15 cellular contexts compared by ENCODE assay signal in genomic region chr17:45086346-45086745, GRCh38.
"Had no signal": no experiment of that assay in that cellular context is flagged by ENCODE, and none has a peak within 500 bp of the region (broad histone marks: within the 10 kb centered on the region; RNA-seq: fewer than 3 reads in every experiment).

No MANE protein-coding gene starts in this region.

- H3K27ac Mint-ChIP-seq: activated CD4-positive, alpha-beta memory T cell treated with anti-CD3 and anti-CD28 coated beads for 36 hours; activated naive CD8-positive, alpha-beta T cell treated with anti-CD3 and anti-CD28 coated beads for 36 hours; natural killer cell; stimulated activated naive CD8-positive, alpha-beta T cell treated with anti-CD3 and anti-CD28 coated beads, Interleukin-15, Interleukin-2, amounts not matched to agents 100 ng/mL and 50 ng/mL, for 24 hours had no signal

- H3K36me3 Mint-ChIP-seq: natural killer cell had no signal

- H3K27me3 Mint-ChIP-seq: activated CD4-positive, alpha-beta memory T cell treated with anti-CD3 and anti-CD28 coated beads for 36 hours; activated naive CD8-positive, alpha-beta T cell treated with anti-CD3 and anti-CD28 coated beads for 36 hours; stimulated activated naive CD8-positive, alpha-beta T cell treated with anti-CD3 and anti-CD28 coated beads, Interleukin-15, Interleukin-2, amounts not matched to agents 100 ng/mL and 50 ng/mL, for 24 hours had no signal

- H3K4me3 ChIP-seq: cardiac muscle cell, mucosa of descending colon, testis had no signal

- ATAC-seq: natural killer cell had no signal

- FAIRE-seq: astrocyte, urothelium cell line had no signal

- H3K27ac ChIP-seq: cardiac muscle cell, testis had no signal

- H3K4me1 Mint-ChIP-seq: activated naive CD8-positive, alpha-beta T cell treated with anti-CD3 and anti-CD28 coated beads for 36 hours had no signal

- H3K27me3 ChIP-seq: cardiac muscle cell, testis had no signal

- H3K4me3 Mint-ChIP-seq: activated CD4-positive, alpha-beta memory T cell treated with anti-CD3 and anti-CD28 coated beads for 36 hours; activated naive CD8-positive, alpha-beta T cell treated with anti-CD3 and anti-CD28 coated beads for 36 hours; natural killer cell; stimulated activated naive CD8-positive, alpha-beta T cell treated with anti-CD3 and anti-CD28 coated beads, Interleukin-15, Interleukin-2, amounts not matched to agents 100 ng/mL and 50 ng/mL, for 24 hours had no signal

- H3K9me3 ChIP-seq: mucosa of descending colon, testis had no signal

- H3K9me3 Mint-ChIP-seq: activated CD4-positive, alpha-beta memory T cell treated with anti-CD3 and anti-CD28 coated beads for 36 hours; activated naive CD8-positive, alpha-beta T cell treated with anti-CD3 and anti-CD28 coated beads for 36 hours; natural killer cell; stimulated activated naive CD8-positive, alpha-beta T cell treated with anti-CD3 and anti-CD28 coated beads, Interleukin-15, Interleukin-2, amounts not matched to agents 100 ng/mL and 50 ng/mL, for 24 hours had no signal

- DNase-seq: activated CD4-positive, alpha-beta memory T cell treated with anti-CD3 and anti-CD28 coated beads for 36 hours; activated gamma-delta T cell treated with Interleukin-2 at 50 U/mL for 16 hours; activated naive CD8-positive, alpha-beta T cell treated with anti-CD3 and anti-CD28 coated beads for 36 hours; activated T-cell treated with anti-CD3 and anti-CD28 coated beads, Interleukin-2, amount 50 U/mL, for 48 hours; cortex of kidney; effector memory CD4-positive, alpha-beta T cell; mucosa of descending colon; natural killer cell; stimulated activated CD4-positive, alpha-beta T cell treated with anti-CD3 and anti-CD28 coated beads, Interleukin-4, amount 100 ng/mL, for 24 hours; T1000; testis had no signal
